Comparison of ENCODE assay signal across 8 cellular contexts in the genomic region with DNA sequence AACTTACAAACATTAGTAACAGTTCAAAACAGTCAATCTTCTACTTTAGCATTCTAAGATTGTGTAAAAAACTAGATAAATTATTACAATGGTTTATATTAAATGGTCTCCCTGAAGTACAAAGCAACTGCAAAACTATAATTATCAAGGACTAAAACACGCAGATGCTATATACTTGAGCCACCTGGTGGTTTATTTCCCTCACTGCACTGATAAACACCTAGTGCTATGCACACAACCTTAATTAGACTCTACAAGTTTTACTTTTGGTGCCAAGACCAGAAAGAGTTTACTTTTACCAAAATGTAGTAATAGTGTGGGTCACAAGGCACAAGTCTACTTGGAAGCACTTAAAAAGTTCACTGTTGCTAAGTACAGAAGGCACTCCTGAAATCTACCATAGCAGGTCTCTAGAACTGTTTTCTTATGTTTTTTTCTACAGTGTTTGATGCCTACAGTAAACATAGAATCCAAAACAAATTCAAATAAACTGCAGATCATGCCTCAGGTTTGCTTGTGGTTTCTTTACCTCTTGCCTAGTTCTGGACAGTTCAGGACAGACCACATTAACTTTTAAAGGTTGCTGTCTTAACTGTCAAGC. TPM values are rescaled to one million over a fixed set of nuclear protein-coding genes. Genes with fewer than 3 reads are reported as not detected.
DNase-seq lines count a peak whose midpoint lies in the region; ATAC-seq and TF ChIP-seq lines count a peak whose summit lies in the region.

No MANE protein-coding gene starts in this region.

- in situ Hi-C loops in KBM-7 (cut with MboI; ENCODE audit: low pct_unique_long_range_greater_than_20kb, low sequenced_read_pairs) = no loop called here
- in situ Hi-C loops in Panc1 (cut with HindIII; ENCODE audit: low pct_unique_long_range_greater_than_20kb, low sequenced_read_pairs) = no loop called here

- CTCF ChIA-PET in Panc1 (lab: Charles Lee) = no interaction called here

- TF ChIP-seq CTCF in Panc1 (IDR thresholded peaks at IDR 0.05) = peak; percentile 74; the same call in 1 of the 2 replicates
- peak; percentile 84 for TF ChIP-seq CTCF in upper lobe of right lung (IDR thresholded peaks at IDR 0.05)

- H3K9me3 ChIP-seq in Panc1 (ENCODE audit: control insufficient read depth, insufficient read depth, low read depth, low read length) = peaks cover 4% of the 10 kb centered on the region; the same call in 1 of the 2 replicates
- H3K9me3 ChIP-seq in upper lobe of right lung = no peaks in the 10 kb centered on the region

- DNase-seq in stimulated activated CD4-positive, alpha-beta T cell treated with anti-CD3 and anti-CD28 coated beads, Interleukin-2, amount 100 ng/mL, for 4 hours (ENCODE audit: low read depth) = peak; percentile 17
- DNase-seq in stimulated activated CD4-positive, alpha-beta T cell treated with anti-CD3 and anti-CD28 coated beads, Interleukin-4, amount 100 ng/mL, for 4 hours = no peak
- DNase-seq in KBM-7 = peak; percentile 57
- peak; percentile 48 for DNase-seq in Panc1 (ENCODE audit: low read depth, low spot score)
- DNase-seq in cerebellum (ENCODE audit: low spot score) = peak; percentile 36
- no peak for DNase-seq in left lobe of liver (ENCODE audit: low spot score)
- no peak for DNase-seq in upper lobe of right lung
- no peak for DNase-seq in putamen (ENCODE audit: low spot score)

- POLR2A ChIA-PET in Panc1 (lab: Charles Lee) = no interaction called here

- H3K27me3 ChIP-seq in Panc1 (ENCODE audit: control insufficient read depth, insufficient read depth, low read length) = no peaks in the 10 kb centered on the region
- H3K27me3 ChIP-seq in upper lobe of right lung = no peaks in the 10 kb centered on the region

- intact Hi-C loops in Panc1 (cut with micrococcal nuclease; ENCODE audit: unreplicated experiment) (loop anchor here (1.0 kb wide), 1 partner anchor 594 kb away; no protein-coding TSS in a partner anchor), upper lobe of right lung (cut with DNase I) (loop anchor here (10.0 kb wide), 1 partner anchor 591 kb away; a partner anchor contains a TSS)

- H3K4me3 ChIP-seq in Panc1 (ENCODE audit: low read depth in 2 of 2, low read length in 2 of 2) = no peak overlapping the region
- H3K4me3 ChIP-seq in upper lobe of right lung = no peak overlapping the region

- H3K4me1 ChIP-seq in Panc1 (ENCODE audit: control insufficient read depth, insufficient read depth, low read length) (peaks cover 3% of the 10 kb centered on the region; the same call in 1 of the 2 replicates), upper lobe of right lung (peaks cover 9% of the 10 kb centered on the region)

- BruUV-seq in Panc1 (replicated peaks; lab: Mats Ljungman, UMichigan) = no TSS peak

- peak; percentile 82 for ATAC-seq in Panc1
- ATAC-seq in left lobe of liver = peak; percentile 91
- ATAC-seq in upper lobe of right lung = peak; percentile 93

- H3K27ac ChIP-seq in Panc1 (ENCODE audit: low read length) (no peak overlapping the region), upper lobe of right lung (no peak overlapping the region)

- H3K36me3 ChIP-seq in Panc1 (ENCODE audit: control insufficient read depth, insufficient read depth, low read length) = no peaks in the 10 kb centered on the region
- H3K36me3 ChIP-seq in upper lobe of right lung = no peaks in the 10 kb centered on the region

RNA-seq across cellular contexts. Expression of a gene that starts 49.2 kb away (rescaled TPM):
- 9.8 TPM for total RNA-seq in Panc1 (2021; ENCODE audit: unreplicated experiment)
- polyA plus RNA-seq in Panc1 (2012; ENCODE audit: insufficient read length) = 10.6 TPM
- 9.3 TPM for total RNA-seq in cerebellum
- total RNA-seq in left lobe of liver = 23.9 TPM
- total RNA-seq in upper lobe of right lung = 12.2 TPM

Comparison
In these comparisons a context has a peak if more than half of its experiments do, and no peak if none do; other contexts are left out.
1. DNase-seq: peak in stimulated activated CD4-positive, alpha-beta T cell treated with anti-CD3 and anti-CD28 coated beads, Interleukin-2, amount 100 ng/mL, for 4 hours (single experiment), KBM-7 (single experiment), Panc1 (single experiment) and cerebellum (single experiment); none in stimulated activated CD4-positive, alpha-beta T cell treated with anti-CD3 and anti-CD28 coated beads, Interleukin-4, amount 100 ng/mL, for 4 hours (0 of 2), left lobe of liver (single experiment), upper lobe of right lung (single experiment) and putamen (single experiment).
2. Peak in every context shown above with its lines, with median percentiles within 50 percentile points of each other: ATAC-seq.